Comparison of ENCODE assay signal across 8 cellular contexts in genomic region chr18:2654105-2654827, GRCh38. TPM values are rescaled to one million over a fixed set of nuclear protein-coding genes. Genes with fewer than 3 reads are reported as not detected.
DNase-seq lines count a peak whose midpoint lies in the region; ATAC-seq and TF ChIP-seq lines count a peak whose summit lies in the region.

No MANE protein-coding gene starts in this region.

- POLR2A ChIA-PET in MCF 10A (lab: Yijun Ruan, JAX): interaction anchor here (0.6 to 1.3 kb wide), 4 partner anchors 50 to 105 kb away, joined by 3 to 5 read pairs (median 4); no protein-coding TSS in a partner anchor

- H3K9me3 ChIP-seq in body of pancreas: no peaks in the 10 kb centered on the region

- CTCF ChIA-PET in MCF 10A (lab: Yijun Ruan, JAX): no interaction called here

- 61 to 64% methylated on average over 11 of the region's 11 CpGs for WGBS in body of pancreas, 2 donors

- no peak for TF ChIP-seq POLR2A in body of pancreas (IDR thresholded peaks at IDR 0.05)

- no peak for ATAC-seq in stimulated activated naive CD8-positive, alpha-beta T cell treated with anti-CD3 and anti-CD28 coated beads, Interleukin-15, Interleukin-2, amounts not matched to agents 100 U/mL and 50 U/mL, for 24 hours
- ATAC-seq in HG02759 (IDR thresholded peaks at IDR 0.05; ENCODE audit: unreplicated experiment): no peak
- ATAC-seq in body of pancreas: no peak

- peaks cover 37% of the 10 kb centered on the region for H3K4me1 Mint-ChIP-seq in stimulated activated naive CD8-positive, alpha-beta T cell treated with anti-CD3 and anti-CD28 coated beads, Interleukin-15, Interleukin-2, amounts not matched to agents 100 ng/mL and 50 ng/mL, for 24 hours (ENCODE audit: low read depth)
- H3K4me1 Mint-ChIP-seq in MCF 10A (ENCODE audit: insufficient read depth, unreplicated experiment) (peaks cover 19% of the 10 kb centered on the region), mesothelial cell of epicardium (peaks cover 30% of the 10 kb centered on the region)

- TF ChIP-seq CTCF in MCF 10A (IDR thresholded peaks at IDR 0.05; ENCODE audit: unreplicated experiment) (no peak), mesothelial cell of epicardium (IDR thresholded peaks at IDR 0.05; ENCODE audit: unreplicated experiment) (no peak), body of pancreas (IDR thresholded peaks at IDR 0.05) (no peak)

- H3K9me3 Mint-ChIP-seq in stimulated activated naive CD8-positive, alpha-beta T cell treated with anti-CD3 and anti-CD28 coated beads, Interleukin-15, Interleukin-2, amounts not matched to agents 100 ng/mL and 50 ng/mL, for 24 hours: no peaks in the 10 kb centered on the region
- no peaks in the 10 kb centered on the region for H3K9me3 Mint-ChIP-seq in MCF 10A (ENCODE audit: unreplicated experiment)
- no peaks in the 10 kb centered on the region for H3K9me3 Mint-ChIP-seq in mesothelial cell of epicardium

- no peak overlapping the region for H3K4me3 ChIP-seq in body of pancreas

- no peak for DNase-seq in stimulated activated naive CD8-positive, alpha-beta T cell treated with anti-CD3 and anti-CD28 coated beads, Interleukin-15, Interleukin-2, amounts not matched to agents 100 U/mL and 50 U/mL, for 24 hours
- DNase-seq in MCF 10A (ENCODE audit: unreplicated experiment) (no peak), mesothelial cell of epicardium (ENCODE audit: low spot score in 2 of 2, unreplicated experiment in 2 of 2) (no peak), body of pancreas (no peak), NCI-H524 treated with DMSO at 0.1 percent for 48 hours (lab: John Stamatoyannopoulos, UW) (no peak)
- DNase-seq in stimulated activated CD8-positive, alpha-beta memory T cell treated with anti-CD3 and anti-CD28 coated beads, Interleukin-4, amount 100 ng/mL, for 48 hours: no peak

- no peaks in the 10 kb centered on the region for H3K36me3 ChIP-seq in body of pancreas (replicated peaks in 1 of 2; ENCODE audit: insufficient read depth in 1 of 2, low read depth in 2 of 2)

- H3K27ac Mint-ChIP-seq in stimulated activated naive CD8-positive, alpha-beta T cell treated with anti-CD3 and anti-CD28 coated beads, Interleukin-15, Interleukin-2, amounts not matched to agents 100 ng/mL and 50 ng/mL, for 24 hours: peak overlapping the region; percentile 98
- H3K27ac Mint-ChIP-seq in MCF 10A (ENCODE audit: low read depth, unreplicated experiment): no peak overlapping the region
- H3K27ac Mint-ChIP-seq in mesothelial cell of epicardium: peak overlapping the region; percentile 72

- TSS peak; percentile 64 for BruUV-seq in MCF 10A (replicated peaks; lab: Mats Ljungman, UMichigan)

- peaks cover 16% of the 10 kb centered on the region for H3K36me3 Mint-ChIP-seq in stimulated activated naive CD8-positive, alpha-beta T cell treated with anti-CD3 and anti-CD28 coated beads, Interleukin-15, Interleukin-2, amounts not matched to agents 100 ng/mL and 50 ng/mL, for 24 hours (ENCODE audit: low read depth)
- H3K36me3 Mint-ChIP-seq in MCF 10A (ENCODE audit: insufficient read depth, unreplicated experiment) (peaks cover under 1% of the 10 kb centered on the region), mesothelial cell of epicardium (no peaks in the 10 kb centered on the region)

- peak overlapping the region; percentile 90 for H3K4me3 Mint-ChIP-seq in stimulated activated naive CD8-positive, alpha-beta T cell treated with anti-CD3 and anti-CD28 coated beads, Interleukin-15, Interleukin-2, amounts not matched to agents 100 ng/mL and 50 ng/mL, for 24 hours
- peak overlapping the region; percentile 86 for H3K4me3 Mint-ChIP-seq in MCF 10A (ENCODE audit: unreplicated experiment)
- H3K4me3 Mint-ChIP-seq in mesothelial cell of epicardium: peak overlapping the region; percentile 93

- no peaks in the 10 kb centered on the region for H3K27me3 Mint-ChIP-seq in stimulated activated naive CD8-positive, alpha-beta T cell treated with anti-CD3 and anti-CD28 coated beads, Interleukin-15, Interleukin-2, amounts not matched to agents 100 ng/mL and 50 ng/mL, for 24 hours
- H3K27me3 Mint-ChIP-seq in MCF 10A (ENCODE audit: insufficient read depth, unreplicated experiment) (no peaks in the 10 kb centered on the region), mesothelial cell of epicardium (ENCODE audit: low read depth) (peaks cover 2% of the 10 kb centered on the region)

- H3K27me3 ChIP-seq in body of pancreas: no peaks in the 10 kb centered on the region

- intact Hi-C loops in MCF 10A (cut with micrococcal nuclease) (no loop called here), body of pancreas (cut with DNase I) (no loop called here)

- H3K27ac ChIP-seq in body of pancreas: peak overlapping the region in 2 of 4 donors; percentile 97 to 99

- peaks cover 20% of the 10 kb centered on the region for H3K4me1 ChIP-seq in body of pancreas

RNA-seq across cellular contexts. Expression of gene SMCHD1, which starts 1.3 kb away (rescaled TPM):
- 43.7 and 50.7 TPM in 2 replicates for total RNA-seq in MCF 10A (2022)
- 71.2 to 73.5 TPM (median 71.7 TPM) in 3 replicates for total RNA-seq in mesothelial cell of epicardium
- total RNA-seq in body of pancreas: 100 to 1,000 TPM in 1 of 2 donors, 10 to 100 TPM in 1; 56.0 to 100 TPM
